16 cellular contexts compared by ENCODE assay signal in genomic region chr16:24381470-24382118, GRCh38.
DNase-seq lines count a peak whose midpoint lies in the region; ATAC-seq and TF ChIP-seq lines count a peak whose summit lies in the region.
"Had no signal": no experiment of that assay in that cellular context is flagged by ENCODE, and none has a peak within 500 bp of the region (broad histone marks: within the 10 kb centered on the region; RNA-seq: fewer than 3 reads in every experiment).

No MANE protein-coding gene starts in this region.

- H3K4me3 Mint-ChIP-seq in GM23338 (no peak overlapping the region), endodermal cell (no peak overlapping the region)
- H3K4me3 Mint-ChIP-seq: CD4-positive, alpha-beta memory T cell had no signal

- no peak overlapping the region for H3K9ac ChIP-seq in endodermal cell (ENCODE audit: extremely low read depth, low read length, poor library complexity, severe bottlenecking)
- H3K9ac ChIP-seq in smooth muscle cell (ENCODE audit: low read depth), result no peak overlapping the region

- DNase-seq in GM23338 (ENCODE audit: low spot score), result peak; percentile 39
- DNase-seq in HT1080 (ENCODE audit: low read depth), result peak; percentile 6
- no peak for DNase-seq in endodermal cell
- DNase-seq in smooth muscle cell (lab: John Stamatoyannopoulos, UW; ENCODE audit: unreplicated experiment), result no peak
- DNase-seq in NCI-H524 treated with DMSO at 0.1 percent for 48 hours (lab: John Stamatoyannopoulos, UW), result no peak
- no peak for DNase-seq in activated naive CD4-positive, alpha-beta T cell treated with anti-CD3 and anti-CD28 coated beads, Interleukin-2, amount 50 U/mL, for 16 hours
- DNase-seq in UCSD-AML1 (lab: John Stamatoyannopoulos, UW; ENCODE audit: unreplicated experiment), result no peak
- DNase-seq: BE2C; CD4-positive, alpha-beta memory T cell; DMS153; DND-41; GDM1; IMR-90 had no signal

- H3K4me3 ChIP-seq in GM23338, result no peak overlapping the region
- peak overlapping the region; percentile 23 for H3K4me3 ChIP-seq in endodermal cell (ENCODE audit: low read length)
- H3K4me3 ChIP-seq in smooth muscle cell, result no peak overlapping the region

- H3K27me3 Mint-ChIP-seq in GM23338 (ENCODE audit: insufficient read depth, low read depth, poor library complexity) (peaks cover 11% of the 10 kb centered on the region), endodermal cell (ENCODE audit: insufficient read depth) (peaks cover 9% of the 10 kb centered on the region)

- H3K27me3 ChIP-seq in GM23338 (ENCODE audit: insufficient read depth), result peaks cover 11% of the 10 kb centered on the region
- H3K27me3 ChIP-seq in endodermal cell (ENCODE audit: control insufficient read depth, insufficient read depth, low read length, poor library complexity, severe bottlenecking), result no peaks in the 10 kb centered on the region
- no peaks in the 10 kb centered on the region for H3K27me3 ChIP-seq in smooth muscle cell (ENCODE audit: low read depth)
- H3K27me3 ChIP-seq: BE2C had no signal

- no peak for ATAC-seq in GM23338
- ATAC-seq: HCT116 had no signal

- TF ChIP-seq CTCF in GM23338 (conservative IDR thresholded peaks at IDR 0.05; ENCODE audit: low read depth in 2 of 2) (no peak), endodermal cell (conservative IDR thresholded peaks at IDR 0.05) (no peak), smooth muscle cell (IDR thresholded peaks at IDR 0.05; ENCODE audit: borderline replicate concordance, insufficient read depth, poor library complexity, severe bottlenecking) (no peak)

- H3K4me1 ChIP-seq in GM23338 (ENCODE audit: insufficient read depth) (peaks cover 21% of the 10 kb centered on the region), endodermal cell (ENCODE audit: control insufficient read depth, insufficient read depth, low read length) (peaks cover 8% of the 10 kb centered on the region), smooth muscle cell (ENCODE audit: low read depth) (peaks cover 11% of the 10 kb centered on the region)
- H3K4me1 ChIP-seq: BE2C had no signal

- H3K4me2 ChIP-seq in GM23338, result no peak overlapping the region
- H3K4me2 ChIP-seq in smooth muscle cell, result no peak overlapping the region

- 63 to 76% methylated on average over 1 to 2 of the region's 2 CpGs for WGBS in endodermal cell (ENCODE audit: insufficient coverage in 1 of 2, insufficient read length in 1 of 2), 2 experiments
- WGBS in smooth muscle cell (ENCODE audit: low lambda C conversion rate), result 62% methylated on average over 2 of the region's 2 CpGs

- H3K4me1 Mint-ChIP-seq in GM23338, result peaks cover 15% of the 10 kb centered on the region
- peaks cover 17% of the 10 kb centered on the region for H3K4me1 Mint-ChIP-seq in endodermal cell
- H3K4me1 Mint-ChIP-seq: CD4-positive, alpha-beta memory T cell had no signal

- H3K27ac ChIP-seq in GM23338 (ENCODE audit: low read depth), result no peak overlapping the region
- H3K27ac ChIP-seq in endodermal cell (ENCODE audit: low read depth, low read length), result no peak overlapping the region
- no peak overlapping the region for H3K27ac ChIP-seq in smooth muscle cell (ENCODE audit: low read depth)
- H3K27ac ChIP-seq: C4-2B, HL-60 had no signal

- H2AFZ ChIP-seq in GM23338 (no peak overlapping the region), smooth muscle cell (ENCODE audit: low read depth) (peak overlapping the region; percentile 45)

- no peaks in the 10 kb centered on the region for H3K9me2 ChIP-seq in GM23338 (ENCODE audit: insufficient read depth)

- H3K36me3 ChIP-seq in GM23338 (ENCODE audit: insufficient read depth) (peaks cover 6% of the 10 kb centered on the region; the same call in 1 of the 2 replicates), endodermal cell (ENCODE audit: control insufficient read depth, insufficient read depth, low read length) (no peaks in the 10 kb centered on the region), smooth muscle cell (ENCODE audit: low read depth) (no peaks in the 10 kb centered on the region)
- H3K36me3 ChIP-seq: BE2C had no signal

- H3K27ac Mint-ChIP-seq in GM23338, result no peak overlapping the region
- H3K27ac Mint-ChIP-seq in endodermal cell, result no peak overlapping the region
- H3K27ac Mint-ChIP-seq: CD4-positive, alpha-beta memory T cell had no signal

- H3K9me3 Mint-ChIP-seq in GM23338, result peaks cover 64% of the 10 kb centered on the region
- peaks cover 54% of the 10 kb centered on the region for H3K9me3 Mint-ChIP-seq in endodermal cell

- H3K36me3 Mint-ChIP-seq in GM23338 (ENCODE audit: low read depth) (peaks cover 57% of the 10 kb centered on the region), endodermal cell (ENCODE audit: low read depth) (peaks cover 15% of the 10 kb centered on the region)

- H3K9me3 ChIP-seq in endodermal cell (ENCODE audit: control insufficient read depth, low read length) (peaks cover 52% of the 10 kb centered on the region), smooth muscle cell (replicated peaks; ENCODE audit: low read depth) (no peaks in the 10 kb centered on the region)
- H3K9me3 ChIP-seq: BE2C had no signal

- H4K20me1 ChIP-seq in GM23338 (replicated peaks; ENCODE audit: insufficient read depth) (no peaks in the 10 kb centered on the region), smooth muscle cell (ENCODE audit: low read depth) (no peaks in the 10 kb centered on the region)

- H3K79me2 ChIP-seq in GM23338 (replicated peaks; ENCODE audit: insufficient read depth) (no peaks in the 10 kb centered on the region), smooth muscle cell (ENCODE audit: low read depth) (no peaks in the 10 kb centered on the region)

- H3F3A ChIP-seq in GM23338 (replicated peaks; ENCODE audit: low read depth) (no peaks in the 10 kb centered on the region), smooth muscle cell (ENCODE audit: low read depth) (no peaks in the 10 kb centered on the region)

TF ChIP-seq in GM23338, 12 proteins besides CTCF, POLR2A, EP300 and RAD21:
- TF ChIP-seq ZNF331 (CRISPR knock-in tag; IDR thresholded peaks at IDR 0.05; ENCODE audit: low read depth) (no peak), EZH2 (IDR thresholded peaks at IDR 0.05; ENCODE audit: low read depth, unreplicated experiment) (no peak), POLR2AphosphoS5 (IDR thresholded peaks at IDR 0.05; ENCODE audit: low read depth) (no peak), ETS1 (IDR thresholded peaks at IDR 0.05) (no peak), NANOG (IDR thresholded peaks at IDR 0.05; ENCODE audit: borderline replicate concordance) (no peak), JUNB (IDR thresholded peaks at IDR 0.05; ENCODE audit: unreplicated experiment) (no peak), REST (IDR thresholded peaks at IDR 0.05; ENCODE audit: unreplicated experiment) (no peak)
TF ChIP-seq in GM23338: peak in this region for 0.

Comparison
In these comparisons a context has a peak if more than half of its experiments do, and no peak if none do; other contexts are left out.
1. DNase-seq: peak in GM23338 (single experiment) and HT1080 (single experiment); none in endodermal cell (single experiment), smooth muscle cell (single experiment), NCI-H524 treated with DMSO at 0.1 percent for 48 hours (single experiment), activated naive CD4-positive, alpha-beta T cell treated with anti-CD3 and anti-CD28 coated beads, Interleukin-2, amount 50 U/mL, for 16 hours (single experiment) and UCSD-AML1 (single experiment).